ENCODE assay signal across 1 cellular context in the genomic region with DNA sequence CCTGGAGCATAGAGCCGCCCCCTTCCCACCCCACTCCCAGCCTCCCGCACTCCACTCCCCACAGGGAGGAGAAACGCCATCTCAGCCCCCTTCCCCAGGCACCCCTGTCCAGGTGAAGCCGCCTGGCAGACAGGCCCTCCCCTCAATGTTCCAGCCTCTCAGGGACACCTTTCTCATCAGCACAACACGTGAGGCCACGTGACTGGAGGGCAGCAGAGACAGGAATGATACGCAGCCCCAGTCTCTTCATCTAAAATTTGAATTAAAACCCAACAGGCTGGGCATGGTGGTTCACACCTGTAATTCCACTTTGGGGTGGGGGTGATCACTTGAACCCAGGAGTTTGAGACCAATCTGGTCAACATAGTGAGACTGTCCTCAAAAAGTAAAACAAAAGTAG.
TF ChIP-seq lines count a peak whose summit lies in the region.

No MANE protein-coding gene starts in this region.

TF ChIP-seq in K562, 482 proteins besides CTCF, POLR2A, EP300 and RAD21:
- TF ChIP-seq ZNF217 (CRISPR knock-in tag; IDR thresholded peaks at IDR 0.05): no peak
- no peak for TF ChIP-seq RNF219 (CRISPR knock-in tag; IDR thresholded peaks at IDR 0.05)
- TF ChIP-seq, protein P1, sequence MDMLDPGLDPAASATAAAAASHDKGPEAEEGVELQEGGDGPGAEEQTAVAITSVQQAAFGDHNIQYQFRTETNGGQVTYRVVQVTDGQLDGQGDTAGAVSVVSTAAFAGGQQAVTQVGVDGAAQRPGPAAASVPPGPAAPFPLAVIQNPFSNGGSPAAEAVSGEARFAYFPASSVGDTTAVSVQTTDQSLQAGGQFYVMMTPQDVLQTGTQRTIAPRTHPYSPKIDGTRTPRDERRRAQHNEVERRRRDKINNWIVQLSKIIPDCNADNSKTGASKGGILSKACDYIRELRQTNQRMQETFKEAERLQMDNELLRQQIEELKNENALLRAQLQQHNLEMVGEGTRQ (CRISPR knock-in tag; IDR thresholded peaks at IDR 0.05): peak; percentile 47
- no peak for TF ChIP-seq ZNF140 (CRISPR knock-in tag; IDR thresholded peaks at IDR 0.05)
- TF ChIP-seq, protein P2, sequence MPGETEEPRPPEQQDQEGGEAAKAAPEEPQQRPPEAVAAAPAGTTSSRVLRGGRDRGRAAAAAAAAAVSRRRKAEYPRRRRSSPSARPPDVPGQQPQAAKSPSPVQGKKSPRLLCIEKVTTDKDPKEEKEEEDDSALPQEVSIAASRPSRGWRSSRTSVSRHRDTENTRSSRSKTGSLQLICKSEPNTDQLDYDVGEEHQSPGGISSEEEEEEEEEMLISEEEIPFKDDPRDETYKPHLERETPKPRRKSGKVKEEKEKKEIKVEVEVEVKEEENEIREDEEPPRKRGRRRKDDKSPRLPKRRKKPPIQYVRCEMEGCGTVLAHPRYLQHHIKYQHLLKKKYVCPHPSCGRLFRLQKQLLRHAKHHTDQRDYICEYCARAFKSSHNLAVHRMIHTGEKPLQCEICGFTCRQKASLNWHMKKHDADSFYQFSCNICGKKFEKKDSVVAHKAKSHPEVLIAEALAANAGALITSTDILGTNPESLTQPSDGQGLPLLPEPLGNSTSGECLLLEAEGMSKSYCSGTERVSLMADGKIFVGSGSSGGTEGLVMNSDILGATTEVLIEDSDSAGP (CRISPR knock-in tag; IDR thresholded peaks at IDR 0.05): no peak
- TF ChIP-seq NR0B1 (IDR thresholded peaks at IDR 0.05; ENCODE audit: partially characterized antibody): no peak
- TF ChIP-seq, protein P3, sequence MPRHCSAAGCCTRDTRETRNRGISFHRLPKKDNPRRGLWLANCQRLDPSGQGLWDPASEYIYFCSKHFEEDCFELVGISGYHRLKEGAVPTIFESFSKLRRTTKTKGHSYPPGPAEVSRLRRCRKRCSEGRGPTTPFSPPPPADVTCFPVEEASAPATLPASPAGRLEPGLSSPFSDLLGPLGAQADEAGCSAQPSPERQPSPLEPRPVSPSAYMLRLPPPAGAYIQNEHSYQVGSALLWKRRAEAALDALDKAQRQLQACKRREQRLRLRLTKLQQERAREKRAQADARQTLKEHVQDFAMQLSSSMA (CRISPR knock-in tag; IDR thresholded peaks at IDR 0.05): no peak
- no peak for TF ChIP-seq ZNF12 (CRISPR knock-in tag; IDR thresholded peaks at IDR 0.05)
- TF ChIP-seq ZBTB8A (IDR thresholded peaks at IDR 0.05; ENCODE audit: partially characterized antibody): no peak
- no peak for TF ChIP-seq ZNF511 (CRISPR knock-in tag; IDR thresholded peaks at IDR 0.05)
- TF ChIP-seq KLF13 (tag; IDR thresholded peaks at IDR 0.05; ENCODE audit: borderline replicate concordance, low read depth): no peak
- TF ChIP-seq TCF7 (IDR thresholded peaks at IDR 0.05; ENCODE audit: borderline replicate concordance): no peak
- TF ChIP-seq, protein P4, sequence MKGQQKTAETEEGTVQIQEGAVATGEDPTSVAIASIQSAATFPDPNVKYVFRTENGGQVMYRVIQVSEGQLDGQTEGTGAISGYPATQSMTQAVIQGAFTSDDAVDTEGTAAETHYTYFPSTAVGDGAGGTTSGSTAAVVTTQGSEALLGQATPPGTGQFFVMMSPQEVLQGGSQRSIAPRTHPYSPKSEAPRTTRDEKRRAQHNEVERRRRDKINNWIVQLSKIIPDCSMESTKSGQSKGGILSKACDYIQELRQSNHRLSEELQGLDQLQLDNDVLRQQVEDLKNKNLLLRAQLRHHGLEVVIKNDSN (CRISPR knock-in tag; IDR thresholded peaks at IDR 0.05): peak; percentile 69
- TF ChIP-seq IFI16 (CRISPR knock-in tag; IDR thresholded peaks at IDR 0.05): no peak
- no peak for TF ChIP-seq HDAC1 (IDR thresholded peaks at IDR 0.05)
- TF ChIP-seq KLF16 (IDR thresholded peaks at IDR 0.05): no peak
- TF ChIP-seq, protein P5, sequence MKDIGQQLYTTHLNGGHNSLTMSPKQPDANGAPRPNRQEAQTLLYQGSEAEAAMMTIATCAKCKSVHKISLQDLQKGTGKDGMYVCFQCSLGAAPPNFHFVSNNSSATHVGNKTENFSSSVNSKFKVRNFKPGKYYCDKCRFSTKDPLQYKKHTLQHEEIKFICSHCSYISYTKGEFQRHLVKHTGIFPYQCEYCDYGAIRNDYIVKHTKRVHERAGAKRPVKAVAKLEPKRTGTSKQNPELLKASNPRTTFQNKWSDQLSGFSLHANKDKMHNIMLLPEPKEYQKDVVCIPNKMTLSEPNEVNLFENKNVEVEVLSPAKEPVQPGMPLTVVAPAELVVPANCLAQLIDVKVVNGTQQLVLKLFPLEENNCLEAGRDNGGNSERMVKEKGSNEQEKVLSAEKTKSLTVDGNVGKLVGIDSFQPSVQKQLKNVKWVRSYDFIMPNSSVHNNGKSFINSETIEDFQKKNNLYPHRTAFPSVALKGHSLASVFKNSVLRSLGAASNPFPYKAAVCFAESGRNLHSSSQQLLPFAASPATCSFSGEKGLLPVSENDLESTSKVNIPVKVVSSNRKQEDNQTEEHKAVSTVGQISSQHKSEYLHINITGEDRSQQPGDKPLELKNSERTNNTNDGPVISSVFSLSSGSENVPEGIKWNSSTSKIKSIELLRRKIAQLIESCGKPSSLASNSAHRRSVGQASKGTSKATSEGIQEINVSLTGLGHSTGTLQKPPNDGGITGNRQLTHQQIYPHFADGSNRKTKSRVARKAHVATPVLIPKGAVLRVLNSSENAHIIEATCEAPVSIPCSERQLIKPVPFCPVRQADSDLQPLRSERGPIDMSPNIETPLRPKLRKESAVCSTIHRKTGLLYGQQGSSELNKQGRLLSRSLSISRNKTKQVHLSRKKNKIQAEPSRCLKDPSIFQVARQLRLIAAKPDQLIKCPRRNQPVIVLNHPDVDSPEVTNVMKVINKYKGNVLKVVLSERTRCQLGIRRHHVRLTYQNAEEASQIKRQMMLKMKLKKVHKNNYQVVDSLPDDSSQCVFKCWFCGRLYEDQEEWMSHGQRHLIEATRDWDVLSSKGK (CRISPR knock-in tag; IDR thresholded peaks at IDR 0.05): no peak
- no peak for TF ChIP-seq ARID2 (IDR thresholded peaks at IDR 0.05)
- TF ChIP-seq MYBL2 (IDR thresholded peaks at IDR 0.05; ENCODE audit: low read depth): no peak
- no peak for TF ChIP-seq MYBL2 (CRISPR knock-in tag; IDR thresholded peaks at IDR 0.05; ENCODE audit: borderline replicate concordance)
- peak; percentile 41; the same call in 1 of the 2 replicates for TF ChIP-seq RAD51 (IDR thresholded peaks at IDR 0.05; ENCODE audit: borderline replicate concordance, low read depth)
